In genomic region chr1:3151456-3151855, GRCh38 we compare ENCODE assay signal across 28 cellular contexts.
"Had no signal": no experiment of that assay in that cellular context is flagged by ENCODE, and none has a peak within 500 bp of the region (broad histone marks: within the 10 kb centered on the region; RNA-seq: fewer than 3 reads in every experiment).

No MANE protein-coding gene starts in this region.

- H3K27ac ChIP-seq: WERI-Rb-1 had no signal

- DNase-seq: activated CD4-positive, alpha-beta memory T cell treated with anti-CD3 and anti-CD28 coated beads, Interleukin-2, amount 10 ng/mL, durations not matched to agents 7 days and 5 days; activated CD4-positive, alpha-beta T cell treated with anti-CD3 and anti-CD28 coated beads for 1 hour; activated CD4-positive, alpha-beta T cell treated with anti-CD3 and anti-CD28 coated beads for 48 hours; activated CD4-positive, CD25-positive, alpha-beta regulatory T cell; activated CD8-positive, alpha-beta memory T cell treated with anti-CD3 and anti-CD28 coated beads for 24 hours; activated CD8-positive, alpha-beta memory T cell treated with anti-CD3 and anti-CD28 coated beads, Interleukin-2, amount 10 ng/mL, durations not matched to agents 7 days and 5 days; activated CD8-positive, alpha-beta memory T cell treated with anti-CD3 and anti-CD28 coated beads, Interleukin-2, amount 50 U/mL, for 48 hours; activated effector memory CD4-positive, alpha-beta T cell treated with Interleukin-2 at 50 U/mL for 16 hours; activated naive CD4-positive, alpha-beta T cell treated with anti-CD3 and anti-CD28 coated beads, Interleukin-2, amount 10 ng/mL, durations not matched to agents 7 days and 5 days; activated naive CD8-positive, alpha-beta T cell treated with anti-CD3 and anti-CD28 coated beads, Interleukin-2, amount 50 U/mL, for 24 hours; activated T-cell treated with anti-CD3 and anti-CD28 coated beads, Interleukin-2, amount 50 U/mL, for 48 hours; Kasumi-1; KG1; NCI-H1048; NCI-H1105 treated with DMSO at 0.1 percent for 48 hours; NCI-H1436; NCI-H1694; NCI-H1930; NCI-H345; NCI-H524 treated with DMSO at 0.1 percent for 48 hours; SIG-M5; SW 1271; T-helper 1 cell; T-helper 2 cell; T-helper 9 cell; WERI-Rb-1 had no signal

- H3K4me3 ChIP-seq: MG63 had no signal

- H3K27me3 ChIP-seq: MG63 had no signal

- H3K36me3 ChIP-seq: MG63, WERI-Rb-1 had no signal

- ATAC-seq: activated CD8-positive, alpha-beta memory T cell treated with anti-CD3 and anti-CD28 coated beads, Interleukin-2, amount 10 ng/mL, durations not matched to agents 7 days and 5 days; activated naive CD8-positive, alpha-beta T cell treated with anti-CD3 and anti-CD28 coated beads, Interleukin-2, amount 50 U/mL, for 24 hours; Panc1 had no signal

- H3K9me3 ChIP-seq: MG63 had no signal
